ENCODE assay signal across 8 cellular contexts in the genomic region with DNA sequence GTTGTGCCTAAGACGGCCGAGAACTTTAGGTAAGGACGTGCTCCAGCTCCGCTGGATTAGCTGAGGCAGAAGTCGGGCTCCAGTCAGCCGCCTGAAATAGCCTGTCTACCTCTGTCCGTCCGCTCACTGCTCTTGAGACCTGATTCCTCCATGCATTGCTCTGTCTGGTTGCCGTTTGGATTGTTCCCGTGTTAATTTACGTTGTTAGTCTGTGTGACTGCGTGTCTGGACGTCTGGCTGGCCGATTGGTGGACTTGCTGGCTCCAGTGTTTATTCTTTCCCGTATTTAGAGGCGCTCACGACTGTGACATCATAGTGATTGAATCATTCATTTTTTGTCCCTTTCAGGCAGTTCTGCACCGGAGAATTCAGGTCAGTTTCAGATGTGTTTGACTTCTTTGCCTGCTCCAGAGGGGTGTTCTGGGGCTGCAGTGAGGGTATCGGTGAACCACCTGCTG. TPM values are rescaled to one million over a fixed set of nuclear protein-coding genes. Genes with fewer than 3 reads are reported as not detected.
DNase-seq lines count a peak whose midpoint lies in the region; ATAC-seq and TF ChIP-seq lines count a peak whose summit lies in the region.

No MANE protein-coding gene starts in this region.

- no peaks in the 10 kb centered on the region for H3K27me3 ChIP-seq in right atrium auricular region

- ATAC-seq in GM21723 (IDR thresholded peaks at IDR 0.05; ENCODE audit: unreplicated experiment): peak; percentile 8

- H3K36me3 ChIP-seq in right atrium auricular region: peaks cover 5% of the 10 kb centered on the region

- H3K9me3 ChIP-seq in right atrium auricular region: no peaks in the 10 kb centered on the region

- DNase-seq in ACHN (peak; percentile 24), right atrium auricular region (ENCODE audit: low spot score) (no peak), C1 segment of cervical spinal cord (lab: John Stamatoyannopoulos, UW) (no peak), iPS-NIHi7 (ENCODE audit: extremely low spot score) (no peak), SHP77 (lab: John Stamatoyannopoulos, UW) (no peak)

- H3K27ac ChIP-seq in right atrium auricular region: peak overlapping the region; percentile 78 to 79
- peak overlapping the region in 20 of 21 experiments; percentile 41 to 92 (median 82) for H3K27ac ChIP-seq in skin epidermis

- H3K4me3 ChIP-seq in WI38 (ENCODE audit: low read depth, low read length) (peak overlapping the region; percentile 80), right atrium auricular region (peak overlapping the region; percentile 78 to 86), skin epidermis (peak overlapping the region; percentile 58 to 94 (median 73))

- peaks cover 0 to 16% of the 10 kb centered on the region in 2 donors for H3K4me1 ChIP-seq in right atrium auricular region

- TF ChIP-seq CTCF in WI38 (IDR thresholded peaks at IDR 0.05; ENCODE audit: low read depth, low read length): no peak
- no peak for TF ChIP-seq CTCF in right atrium auricular region (IDR thresholded peaks at IDR 0.05)

- in situ Hi-C loops in ACHN (cut with HindIII; ENCODE audit: low pct_ligation_motif_present, low pct_unique_long_range_greater_than_20kb, low sequenced_read_pairs): no loop called here

RNA-seq across cellular contexts. Expression of a gene that starts 0.7 kb away (rescaled TPM):
- total RNA-seq in right atrium auricular region: 10 to 100 TPM; 18.2 to 24.9 TPM

RNA-seq across cellular contexts. Expression of a gene that starts 23.3 kb away (rescaled TPM):
- total RNA-seq in right atrium auricular region: 100 to 1,000 TPM; 801 to 826 TPM
